Comparison of ENCODE assay signal across 15 cellular contexts in the genomic region with DNA sequence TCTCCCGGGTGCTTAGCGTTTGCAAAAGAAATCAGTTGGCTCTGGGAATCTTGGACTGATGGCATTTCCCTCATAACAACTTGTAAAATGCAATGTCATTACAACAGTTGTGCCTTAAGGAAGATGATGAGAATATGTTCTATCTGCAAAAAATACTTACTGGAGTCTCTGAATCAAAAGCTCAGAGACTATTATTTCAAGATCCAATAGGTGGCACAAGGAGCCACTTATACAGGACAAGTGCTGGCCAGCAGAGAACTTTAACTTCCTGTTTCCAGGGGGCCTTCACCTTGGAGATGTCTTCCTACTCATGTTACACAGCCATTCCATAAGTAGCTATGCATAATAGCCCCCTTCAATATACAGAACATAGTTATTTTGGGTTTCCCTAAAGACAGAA. TPM values are rescaled to one million over a fixed set of nuclear protein-coding genes. Genes with fewer than 3 reads are reported as not detected.
DNase-seq lines count a peak whose midpoint lies in the region; ATAC-seq and TF ChIP-seq lines count a peak whose summit lies in the region.
"Had no signal": no experiment of that assay in that cellular context is flagged by ENCODE, and none has a peak within 500 bp of the region (broad histone marks: within the 10 kb centered on the region; RNA-seq: fewer than 3 reads in every experiment).

No MANE protein-coding gene starts in this region.

- H3K4me3 ChIP-seq in SK-N-MC: no peak overlapping the region

- no peak overlapping the region for H3K27ac Mint-ChIP-seq in immature natural killer cell
- H3K27ac Mint-ChIP-seq: endodermal cell; stimulated activated effector memory CD8-positive, alpha-beta T cell treated with anti-CD3 and anti-CD28 coated beads, Interleukin-12 subunit alpha, Interleukin-12 subunit beta, amount 100 ng/mL, for 72 hours had no signal

- no peaks in the 10 kb centered on the region for H3K9me3 Mint-ChIP-seq in immature natural killer cell
- H3K9me3 Mint-ChIP-seq: endodermal cell; stimulated activated effector memory CD8-positive, alpha-beta T cell treated with anti-CD3 and anti-CD28 coated beads, Interleukin-12 subunit alpha, Interleukin-12 subunit beta, amount 100 ng/mL, for 72 hours had no signal

- H3K36me3 Mint-ChIP-seq in immature natural killer cell: no peaks in the 10 kb centered on the region
- H3K36me3 Mint-ChIP-seq: stimulated activated effector memory CD8-positive, alpha-beta T cell treated with anti-CD3 and anti-CD28 coated beads, Interleukin-12 subunit alpha, Interleukin-12 subunit beta, amount 100 ng/mL, for 72 hours had no signal

- ATAC-seq in GM18511 (IDR thresholded peaks at IDR 0.05; ENCODE audit: unreplicated experiment): no peak
- ATAC-seq in GM21528 (IDR thresholded peaks at IDR 0.05; ENCODE audit: low FRiP score, unreplicated experiment): no peak
- ATAC-seq in GM18505 (IDR thresholded peaks at IDR 0.05; ENCODE audit: unreplicated experiment): no peak
- ATAC-seq: Panc1; stimulated activated effector memory CD8-positive, alpha-beta T cell treated with anti-CD3 and anti-CD28 coated beads, Interleukin-12 subunit alpha, Interleukin-12 subunit beta, amount 100 ng/mL, for 72 hours had no signal

- no peaks in the 10 kb centered on the region for H3K9me3 ChIP-seq in SK-N-MC (ENCODE audit: low read depth, low read length)

- peaks cover 2 to 4% of the 10 kb centered on the region in 2 donors for H3K4me1 Mint-ChIP-seq in immature natural killer cell
- H3K4me1 Mint-ChIP-seq: stimulated activated effector memory CD8-positive, alpha-beta T cell treated with anti-CD3 and anti-CD28 coated beads, Interleukin-12 subunit alpha, Interleukin-12 subunit beta, amount 100 ng/mL, for 72 hours had no signal

- no peaks in the 10 kb centered on the region for H3K27me3 Mint-ChIP-seq in immature natural killer cell (ENCODE audit: low read depth in 3 of 3)

- H3K27ac ChIP-seq in SK-N-MC: 0 out of 2 replicates have a peak overlapping the region, but pooled peaks have one; percentile 34

- no peak overlapping the region for H3K9ac ChIP-seq in SK-N-MC (ENCODE audit: insufficient read length)

- no peaks in the 10 kb centered on the region for H3K36me3 ChIP-seq in SK-N-MC (ENCODE audit: insufficient read depth, low read length)

- DNase-seq in GF-D8 (lab: John Stamatoyannopoulos, UW) (peak; percentile 21), HT1080 (ENCODE audit: low read depth) (peak; percentile 46), SK-N-MC (ENCODE audit: low read depth, low spot score) (no peak), immature natural killer cell (peak; percentile 6 to 21 (median 19)), LoVo (ENCODE audit: low spot score) (no peak)
- DNase-seq: activated CD4-positive, alpha-beta T cell treated with anti-CD3 and anti-CD28 coated beads, Interleukin-2, amount 50 U/mL, for 4 hours; amniotic stem cell; NCI-H146; stimulated activated CD4-positive, alpha-beta T cell treated with anti-CD3 and anti-CD28 coated beads, Interleukin-15, amount 100 ng/mL, for 24 hours had no signal

- no peak for TF ChIP-seq POLR2A in GM18505 (IDR thresholded peaks at IDR 0.05; ENCODE audit: borderline replicate concordance, extremely low read depth, insufficient read depth, insufficient read length)

- H3K4me3 Mint-ChIP-seq in immature natural killer cell: no peak overlapping the region
- H3K4me3 Mint-ChIP-seq: endodermal cell; stimulated activated effector memory CD8-positive, alpha-beta T cell treated with anti-CD3 and anti-CD28 coated beads, Interleukin-12 subunit alpha, Interleukin-12 subunit beta, amount 100 ng/mL, for 72 hours had no signal

RNA-seq across cellular contexts. Expression of a gene that starts 8.9 kb away (rescaled TPM):
- 366 and 380 TPM in 2 replicates for total RNA-seq in HT1080 (2014; rRNA removed; shearing (Covaris generic))
- 93.6 and 307 TPM in 2 replicates for polyA plus RNA-seq in HT1080 (2015; cell fraction: cytosol; rRNA removed)
- polyA plus RNA-seq in HT1080 (2015; cell fraction: nucleus; rRNA removed): 106 and 154 TPM in 2 replicates
- polyA plus RNA-seq in immature natural killer cell: 100 to 1,000 TPM; 135 to 198 (median 154) TPM

RNA-seq across cellular contexts. Expression of a gene that starts 23.2 kb away (rescaled TPM):
- total RNA-seq in HT1080 (2014; rRNA removed; shearing (Covaris generic)): 10.8 and 15.7 TPM in 2 replicates
- polyA plus RNA-seq in HT1080 (2015; cell fraction: cytosol; rRNA removed): 16.8 and 21.3 TPM in 2 replicates
- 12.8 and 16.7 TPM in 2 replicates for polyA plus RNA-seq in HT1080 (2015; cell fraction: nucleus; rRNA removed)
- polyA plus RNA-seq in immature natural killer cell: 100 to 1,000 TPM in 1 of 3 donors, 10 to 100 TPM in 2; 64.6 to 123 (median 79.7) TPM

RNA-seq across cellular contexts. Expression of a gene that starts 44.6 kb away (rescaled TPM):
- 17.8 and 18.6 TPM in 2 replicates for total RNA-seq in HT1080 (2014; rRNA removed; shearing (Covaris generic))
- 50.2 and 60.0 TPM in 2 replicates for polyA plus RNA-seq in HT1080 (2015; cell fraction: cytosol; rRNA removed)
- polyA plus RNA-seq in HT1080 (2015; cell fraction: nucleus; rRNA removed): 52.2 and 55.0 TPM in 2 replicates
- polyA plus RNA-seq in immature natural killer cell: 10 to 100 TPM; 11.3 to 11.7 (median 11.5) TPM

Comparison
In these comparisons a context has a peak if more than half of its experiments do, and no peak if none do; other contexts are left out.
1. DNase-seq: peak in GF-D8 (single experiment), HT1080 (single experiment) and immature natural killer cell (3 of 3); none in SK-N-MC (single experiment) and LoVo (single experiment).